In the genomic region with DNA sequence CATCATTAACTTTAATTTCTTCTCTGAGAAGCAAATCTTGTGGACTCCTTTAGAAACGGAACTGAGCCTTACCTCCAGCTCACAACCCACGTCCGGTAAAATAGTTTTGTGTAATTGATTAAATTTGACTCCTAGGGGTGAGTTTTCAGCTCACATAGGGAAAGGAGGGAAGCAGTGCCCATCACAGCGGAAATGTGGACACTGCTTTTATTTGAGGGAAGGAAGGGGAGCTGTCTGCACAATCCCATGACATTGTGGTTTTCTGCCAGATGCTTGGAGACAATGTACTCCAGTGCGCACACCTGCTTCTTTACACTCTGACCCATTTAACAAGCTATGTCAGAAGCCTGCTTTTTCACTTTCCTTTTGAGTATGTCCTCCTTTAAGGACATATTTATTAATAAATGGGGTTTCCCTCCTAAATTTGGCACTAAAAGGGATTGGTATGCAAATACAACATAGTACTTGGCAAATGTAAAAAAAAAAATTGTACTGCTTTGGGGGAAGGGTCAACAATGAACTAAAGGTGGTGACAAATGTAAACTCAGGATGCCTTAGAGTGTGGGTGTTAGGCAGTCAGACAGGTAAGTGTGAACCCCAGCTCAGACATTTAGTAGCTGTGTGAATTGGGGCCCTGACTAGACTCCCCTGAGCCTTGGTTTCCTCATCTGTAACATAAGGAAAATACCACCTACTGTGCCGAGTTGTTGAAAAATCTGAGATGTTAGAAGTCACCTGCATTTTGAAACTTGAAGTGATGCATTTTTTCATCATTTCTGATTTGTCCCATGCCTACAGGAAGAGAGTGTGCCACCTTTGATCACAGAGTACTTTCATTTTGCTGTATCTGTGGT, we compare ENCODE assay signal across 8 cellular contexts.
DNase-seq lines count a peak whose midpoint lies in the region; ATAC-seq, FAIRE-seq and TF ChIP-seq lines count a peak whose summit lies in the region.

No MANE protein-coding gene starts in this region.

- H3K27ac ChIP-seq in skin epidermis (peak overlapping the region in 17 of 21 experiments; percentile 34 to 88 (median 68)), GM23338 (ENCODE audit: low read depth) (no peak overlapping the region)

- TF ChIP-seq CTCF in GM23338 (conservative IDR thresholded peaks at IDR 0.05; ENCODE audit: low read depth in 2 of 2), result no peak

- no peaks in the 10 kb centered on the region for H3F3A ChIP-seq in GM23338 (replicated peaks; ENCODE audit: low read depth)

- H3K27me3 ChIP-seq in GM23338 (ENCODE audit: insufficient read depth), result no peaks in the 10 kb centered on the region

- no peaks in the 10 kb centered on the region for H3K9me3 Mint-ChIP-seq in activated naive CD8-positive, alpha-beta T cell (ENCODE audit: low read depth)
- H3K9me3 Mint-ChIP-seq in GM23338, result no peaks in the 10 kb centered on the region

- TF ChIP-seq POLR2A in H54 (IDR thresholded peaks at IDR 0.05; ENCODE audit: low read depth, low read length), result no peak

- no peak overlapping the region for H2AFZ ChIP-seq in GM23338

- no peaks in the 10 kb centered on the region for H3K79me2 ChIP-seq in GM23338 (replicated peaks; ENCODE audit: insufficient read depth)

- peak overlapping the region; percentile 84 for H3K27ac Mint-ChIP-seq in activated naive CD8-positive, alpha-beta T cell
- H3K27ac Mint-ChIP-seq in GM23338, result no peak overlapping the region

- H3K9me2 ChIP-seq in GM23338 (ENCODE audit: insufficient read depth), result 0 out of 2 replicates have a peak, but pooled peaks cover 6% of the 10 kb centered on the region

- H3K4me2 ChIP-seq in GM23338, result no peak overlapping the region

- H3K4me3 Mint-ChIP-seq in activated naive CD8-positive, alpha-beta T cell, result peak overlapping the region; percentile 42
- H3K4me3 Mint-ChIP-seq in GM23338, result no peak overlapping the region

- H3K27me3 Mint-ChIP-seq in activated naive CD8-positive, alpha-beta T cell, result no peaks in the 10 kb centered on the region
- peaks cover 4% of the 10 kb centered on the region for H3K27me3 Mint-ChIP-seq in GM23338 (ENCODE audit: insufficient read depth, low read depth, poor library complexity)

- DNase-seq in GF-D8 (lab: John Stamatoyannopoulos, UW) (peak; percentile 70), H54 (ENCODE audit: insufficient read length, low spot score) (no peak), GM23338 (ENCODE audit: low spot score) (no peak), middle frontal gyrus (ENCODE audit: extremely low spot score, low spot score) (no peak)

- no peaks in the 10 kb centered on the region for H3K36me3 Mint-ChIP-seq in activated naive CD8-positive, alpha-beta T cell
- no peaks in the 10 kb centered on the region for H3K36me3 Mint-ChIP-seq in GM23338 (ENCODE audit: low read depth)

- peaks cover 21% of the 10 kb centered on the region for H3K4me1 ChIP-seq in GM23338 (ENCODE audit: insufficient read depth)

- H3K4me1 Mint-ChIP-seq in activated naive CD8-positive, alpha-beta T cell (ENCODE audit: low read depth), result peaks cover 51% of the 10 kb centered on the region
- peaks cover 11% of the 10 kb centered on the region for H3K4me1 Mint-ChIP-seq in GM23338

- no peaks in the 10 kb centered on the region for H3K36me3 ChIP-seq in GM23338 (ENCODE audit: insufficient read depth)

- H4K20me1 ChIP-seq in GM23338 (replicated peaks; ENCODE audit: insufficient read depth), result no peaks in the 10 kb centered on the region

- no peak overlapping the region for H3K4me3 ChIP-seq in skin epidermis
- H3K4me3 ChIP-seq in GM23338, result no peak overlapping the region

- ATAC-seq in GM19397 (IDR thresholded peaks at IDR 0.05; ENCODE audit: unreplicated experiment) (peak; percentile 57), HG03378 (IDR thresholded peaks at IDR 0.05; ENCODE audit: unreplicated experiment) (peak; percentile 74), GM23338 (no peak)

- no peak for FAIRE-seq in H54 (lab: Jason Lieb, UNC)

TF ChIP-seq in GM23338, 12 proteins besides CTCF, POLR2A, EP300 and RAD21:
- TF ChIP-seq, protein P1, sequence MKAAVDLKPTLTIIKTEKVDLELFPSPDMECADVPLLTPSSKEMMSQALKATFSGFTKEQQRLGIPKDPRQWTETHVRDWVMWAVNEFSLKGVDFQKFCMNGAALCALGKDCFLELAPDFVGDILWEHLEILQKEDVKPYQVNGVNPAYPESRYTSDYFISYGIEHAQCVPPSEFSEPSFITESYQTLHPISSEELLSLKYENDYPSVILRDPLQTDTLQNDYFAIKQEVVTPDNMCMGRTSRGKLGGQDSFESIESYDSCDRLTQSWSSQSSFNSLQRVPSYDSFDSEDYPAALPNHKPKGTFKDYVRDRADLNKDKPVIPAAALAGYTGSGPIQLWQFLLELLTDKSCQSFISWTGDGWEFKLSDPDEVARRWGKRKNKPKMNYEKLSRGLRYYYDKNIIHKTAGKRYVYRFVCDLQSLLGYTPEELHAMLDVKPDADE (IDR thresholded peaks at IDR 0.05), result no peak
- TF ChIP-seq, protein P2, sequence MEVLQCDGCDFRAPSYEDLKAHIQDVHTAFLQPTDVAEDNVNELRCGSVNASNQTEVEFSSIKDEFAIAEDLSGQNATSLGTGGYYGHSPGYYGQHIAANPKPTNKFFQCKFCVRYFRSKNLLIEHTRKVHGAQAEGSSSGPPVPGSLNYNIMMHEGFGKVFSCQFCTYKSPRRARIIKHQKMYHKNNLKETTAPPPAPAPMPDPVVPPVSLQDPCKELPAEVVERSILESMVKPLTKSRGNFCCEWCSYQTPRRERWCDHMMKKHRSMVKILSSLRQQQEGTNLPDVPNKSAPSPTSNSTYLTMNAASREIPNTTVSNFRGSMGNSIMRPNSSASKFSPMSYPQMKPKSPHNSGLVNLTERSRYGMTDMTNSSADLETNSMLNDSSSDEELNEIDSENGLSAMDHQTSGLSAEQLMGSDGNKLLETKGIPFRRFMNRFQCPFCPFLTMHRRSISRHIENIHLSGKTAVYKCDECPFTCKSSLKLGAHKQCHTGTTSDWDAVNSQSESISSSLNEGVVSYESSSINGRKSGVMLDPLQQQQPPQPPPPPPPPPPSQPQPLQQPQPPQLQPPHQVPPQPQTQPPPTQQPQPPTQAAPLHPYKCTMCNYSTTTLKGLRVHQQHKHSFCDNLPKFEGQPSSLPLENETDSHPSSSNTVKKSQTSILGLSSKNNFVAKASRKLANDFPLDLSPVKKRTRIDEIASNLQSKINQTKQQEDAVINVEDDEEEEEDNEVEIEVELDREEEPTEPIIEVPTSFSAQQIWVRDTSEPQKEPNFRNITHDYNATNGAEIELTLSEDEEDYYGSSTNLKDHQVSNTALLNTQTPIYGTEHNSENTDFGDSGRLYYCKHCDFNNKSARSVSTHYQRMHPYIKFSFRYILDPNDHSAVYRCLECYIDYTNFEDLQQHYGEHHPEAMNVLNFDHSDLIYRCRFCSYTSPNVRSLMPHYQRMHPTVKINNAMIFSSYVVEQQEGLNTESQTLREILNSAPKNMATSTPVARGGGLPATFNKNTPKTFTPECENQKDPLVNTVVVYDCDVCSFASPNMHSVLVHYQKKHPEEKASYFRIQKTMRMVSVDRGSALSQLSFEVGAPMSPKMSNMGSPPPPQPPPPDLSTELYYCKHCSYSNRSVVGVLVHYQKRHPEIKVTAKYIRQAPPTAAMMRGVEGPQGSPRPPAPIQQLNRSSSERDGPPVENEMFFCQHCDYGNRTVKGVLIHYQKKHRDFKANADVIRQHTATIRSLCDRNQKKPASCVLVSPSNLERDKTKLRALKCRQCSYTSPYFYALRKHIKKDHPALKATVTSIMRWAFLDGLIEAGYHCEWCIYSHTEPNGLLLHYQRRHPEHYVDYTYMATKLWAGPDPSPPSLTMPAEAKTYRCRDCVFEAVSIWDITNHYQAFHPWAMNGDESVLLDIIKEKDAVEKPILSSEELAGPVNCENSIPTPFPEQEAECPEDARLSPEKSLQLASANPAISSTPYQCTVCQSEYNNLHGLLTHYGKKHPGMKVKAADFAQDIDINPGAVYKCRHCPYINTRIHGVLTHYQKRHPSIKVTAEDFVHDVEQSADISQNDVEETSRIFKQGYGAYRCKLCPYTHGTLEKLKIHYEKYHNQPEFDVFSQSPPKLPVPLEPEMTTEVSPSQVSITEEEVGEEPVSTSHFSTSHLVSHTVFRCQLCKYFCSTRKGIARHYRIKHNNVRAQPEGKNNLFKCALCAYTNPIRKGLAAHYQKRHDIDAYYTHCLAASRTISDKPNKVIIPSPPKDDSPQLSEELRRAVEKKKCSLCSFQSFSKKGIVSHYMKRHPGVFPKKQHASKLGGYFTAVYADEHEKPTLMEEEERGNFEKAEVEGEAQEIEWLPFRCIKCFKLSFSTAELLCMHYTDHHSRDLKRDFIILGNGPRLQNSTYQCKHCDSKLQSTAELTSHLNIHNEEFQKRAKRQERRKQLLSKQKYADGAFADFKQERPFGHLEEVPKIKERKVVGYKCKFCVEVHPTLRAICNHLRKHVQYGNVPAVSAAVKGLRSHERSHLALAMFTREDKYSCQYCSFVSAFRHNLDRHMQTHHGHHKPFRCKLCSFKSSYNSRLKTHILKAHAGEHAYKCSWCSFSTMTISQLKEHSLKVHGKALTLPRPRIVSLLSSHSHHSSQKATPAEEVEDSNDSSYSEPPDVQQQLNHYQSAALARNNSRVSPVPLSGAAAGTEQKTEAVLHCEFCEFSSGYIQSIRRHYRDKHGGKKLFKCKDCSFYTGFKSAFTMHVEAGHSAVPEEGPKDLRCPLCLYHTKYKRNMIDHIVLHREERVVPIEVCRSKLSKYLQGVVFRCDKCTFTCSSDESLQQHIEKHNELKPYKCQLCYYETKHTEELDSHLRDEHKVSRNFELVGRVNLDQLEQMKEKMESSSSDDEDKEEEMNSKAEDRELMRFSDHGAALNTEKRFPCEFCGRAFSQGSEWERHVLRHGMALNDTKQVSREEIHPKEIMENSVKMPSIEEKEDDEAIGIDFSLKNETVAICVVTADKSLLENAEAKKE (CRISPR knock-in tag; IDR thresholded peaks at IDR 0.05), result no peak
- no peak for TF ChIP-seq CREB1 (CRISPR knock-in tag; IDR thresholded peaks at IDR 0.05; ENCODE audit: low read depth)
- TF ChIP-seq JUNB (IDR thresholded peaks at IDR 0.05; ENCODE audit: unreplicated experiment), result no peak
- no peak for TF ChIP-seq STAT1 (IDR thresholded peaks at IDR 0.05; ENCODE audit: unreplicated experiment)
TF ChIP-seq in GM23338: peak in this region for 0.
